In the genomic region with DNA sequence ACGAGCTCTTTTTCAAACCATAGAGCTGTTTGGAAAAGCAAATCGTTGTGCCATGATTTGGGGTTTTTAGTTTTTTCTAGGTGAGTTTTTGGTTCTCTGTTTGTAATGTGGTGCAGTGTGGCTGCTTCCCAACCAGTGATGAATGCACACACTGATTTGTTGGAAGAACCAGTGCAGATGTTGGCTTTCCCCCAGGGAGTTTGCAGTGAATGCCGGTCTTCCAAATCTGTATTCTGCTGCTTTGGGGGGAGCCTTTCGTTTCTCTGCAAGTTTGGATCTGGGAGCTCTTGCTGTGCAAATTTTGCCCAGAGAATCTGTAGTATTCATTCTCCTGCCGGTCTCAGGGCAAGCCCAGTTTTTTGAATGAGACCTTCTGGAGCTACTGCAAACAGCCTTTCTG, we compare ENCODE assay signal across 9 cellular contexts. TPM values are rescaled to one million over a fixed set of nuclear protein-coding genes. Genes with fewer than 3 reads are reported as not detected.
A peak's percentile ranks its signal among the peaks of the same experiment; 100 is the strongest.
DNase-seq lines count a peak whose midpoint lies in the region; ATAC-seq and TF ChIP-seq lines count a peak whose summit lies in the region.
"Had no signal": no experiment of that assay in that cellular context is flagged by ENCODE, and none has a peak within 500 bp of the region (broad histone marks: within the 10 kb centered on the region; RNA-seq: fewer than 3 reads in every experiment).

No MANE protein-coding gene starts in this region.

- peak overlapping the region; percentile 87 for H3K4me3 ChIP-seq in CD4-positive, CD25-positive, alpha-beta regulatory T cell (ENCODE audit: low read depth, low read length)
- peak overlapping the region; percentile 47 for H3K4me3 ChIP-seq in Karpas-422 (ENCODE audit: low read length)
- H3K4me3 ChIP-seq in duodenal mucosa (ENCODE audit: low read depth in 1 of 2, low read length in 2 of 2) = peak overlapping the region; percentile 16 to 55
- H3K4me3 ChIP-seq: upper lobe of left lung had no signal

- H3K27me3 ChIP-seq in CD4-positive, CD25-positive, alpha-beta regulatory T cell (ENCODE audit: control insufficient read depth, insufficient read depth, low read length) = no peaks in the 10 kb centered on the region
- H3K27me3 ChIP-seq in Karpas-422 (ENCODE audit: low read length) (no peaks in the 10 kb centered on the region), duodenal mucosa (ENCODE audit: control insufficient read depth in 1 of 2, insufficient read depth in 2 of 2, low read length in 2 of 2) (no peaks in the 10 kb centered on the region)
- H3K27me3 ChIP-seq: upper lobe of left lung had no signal

- peaks cover 78 to 92% (median 85%) of the 10 kb centered on the region in 4 donors for H3K4me1 Mint-ChIP-seq in CD4-positive, CD25-positive, alpha-beta regulatory T cell
- H3K4me1 Mint-ChIP-seq in natural killer cell treated with Interleukin-12 subunit alpha and Interleukin-12 subunit beta and Interleukin-15 and Interleukin-18, amount 100 ng/mL, for 72 hours (ENCODE audit: low read depth in 2 of 2) = peaks cover 76 to 86% of the 10 kb centered on the region in 2 donors

- H3K9me3 Mint-ChIP-seq in CD4-positive, CD25-positive, alpha-beta regulatory T cell = no peaks in the 10 kb centered on the region
- H3K9me3 Mint-ChIP-seq in natural killer cell treated with Interleukin-12 subunit alpha and Interleukin-12 subunit beta and Interleukin-15 and Interleukin-18, amount 100 ng/mL, for 72 hours = no peaks in the 10 kb centered on the region

- H3K36me3 Mint-ChIP-seq in CD4-positive, CD25-positive, alpha-beta regulatory T cell = peaks cover 7% of the 10 kb centered on the region
- no peaks in the 10 kb centered on the region for H3K36me3 Mint-ChIP-seq in natural killer cell treated with Interleukin-12 subunit alpha and Interleukin-12 subunit beta and Interleukin-15 and Interleukin-18, amount 100 ng/mL, for 72 hours

- peak overlapping the region in 2 of 3 donors; percentile 24 to 78 for H3K27ac Mint-ChIP-seq in CD4-positive, CD25-positive, alpha-beta regulatory T cell
- H3K27ac Mint-ChIP-seq in natural killer cell treated with Interleukin-12 subunit alpha and Interleukin-12 subunit beta and Interleukin-15 and Interleukin-18, amount 100 ng/mL, for 72 hours = peak overlapping the region; percentile 83

- peak overlapping the region; percentile 25 for H3K27ac ChIP-seq in CD4-positive, CD25-positive, alpha-beta regulatory T cell (ENCODE audit: insufficient read depth, low read length, poor library complexity, severe bottlenecking)
- H3K27ac ChIP-seq in Karpas-422 (ENCODE audit: low read length) (peak overlapping the region; percentile 89), duodenal mucosa (ENCODE audit: low read depth, low read length) (no peak overlapping the region)
- H3K27ac ChIP-seq: upper lobe of left lung had no signal

- TF ChIP-seq CTCF in GM20000 (IDR thresholded peaks at IDR 0.05; ENCODE audit: extremely low read depth, missing control alignments) = no peak

- H3K4me3 Mint-ChIP-seq in CD4-positive, CD25-positive, alpha-beta regulatory T cell = peak overlapping the region; percentile 57 to 92 (median 82)
- H3K4me3 Mint-ChIP-seq in natural killer cell treated with Interleukin-12 subunit alpha and Interleukin-12 subunit beta and Interleukin-15 and Interleukin-18, amount 100 ng/mL, for 72 hours = peak overlapping the region; percentile 47

- H3K9me3 ChIP-seq in CD4-positive, CD25-positive, alpha-beta regulatory T cell (ENCODE audit: control insufficient read depth in 2 of 2, low read length in 2 of 2) = no peaks in the 10 kb centered on the region
- H3K9me3 ChIP-seq in Karpas-422 (ENCODE audit: low read length) (no peaks in the 10 kb centered on the region), duodenal mucosa (ENCODE audit: control insufficient read depth in 1 of 2, low read length in 2 of 2) (no peaks in the 10 kb centered on the region)
- H3K9me3 ChIP-seq: upper lobe of left lung had no signal

- no peaks in the 10 kb centered on the region for H3K27me3 Mint-ChIP-seq in CD4-positive, CD25-positive, alpha-beta regulatory T cell
- H3K27me3 Mint-ChIP-seq in natural killer cell treated with Interleukin-12 subunit alpha and Interleukin-12 subunit beta and Interleukin-15 and Interleukin-18, amount 100 ng/mL, for 72 hours = no peaks in the 10 kb centered on the region

- no peak overlapping the region for H2AFZ ChIP-seq in Karpas-422 (ENCODE audit: low read length)

- peaks cover 97% of the 10 kb centered on the region for H3K4me1 ChIP-seq in CD4-positive, CD25-positive, alpha-beta regulatory T cell (ENCODE audit: control insufficient read depth, insufficient read depth, low read length, poor library complexity, severe bottlenecking)
- H3K4me1 ChIP-seq in Karpas-422 (ENCODE audit: low read length) = peaks cover 81% of the 10 kb centered on the region
- peaks cover 59 to 68% of the 10 kb centered on the region in 2 donors for H3K4me1 ChIP-seq in duodenal mucosa (ENCODE audit: control insufficient read depth in 1 of 2, insufficient read depth in 2 of 2, low read length in 2 of 2)

- peak overlapping the region; percentile 58 for H3K9ac ChIP-seq in Karpas-422 (ENCODE audit: low read length)
- peak overlapping the region; percentile 26 to 46 for H3K9ac ChIP-seq in duodenal mucosa (ENCODE audit: low read depth in 1 of 2, low read length in 2 of 2)

- DNase-seq in CD4-positive, CD25-positive, alpha-beta regulatory T cell = no peak
- DNase-seq in Karpas-422 (no peak), GM20000 (ENCODE audit: low spot score) (no peak)
- no peak for DNase-seq in natural killer cell treated with Interleukin-12 subunit alpha and Interleukin-12 subunit beta and Interleukin-15 and Interleukin-18, amount 100 ng/mL, for 72 hours (ENCODE audit: low spot score)
- DNase-seq in stimulated activated CD4-positive, alpha-beta T cell treated with anti-CD3 and anti-CD28 coated beads, Interleukin-4, amount 100 ng/mL, for 1 hour = no peak
- DNase-seq: upper lobe of left lung had no signal

- peaks cover 4% of the 10 kb centered on the region for H3K36me3 ChIP-seq in CD4-positive, CD25-positive, alpha-beta regulatory T cell (ENCODE audit: control insufficient read depth, insufficient read depth, low read length)
- H3K36me3 ChIP-seq in Karpas-422 (ENCODE audit: insufficient read depth, low read length) = no peaks in the 10 kb centered on the region
- no peaks in the 10 kb centered on the region for H3K36me3 ChIP-seq in duodenal mucosa (ENCODE audit: control insufficient read depth in 1 of 2, insufficient read depth in 2 of 2, low read length in 2 of 2)
- H3K36me3 ChIP-seq: upper lobe of left lung had no signal

- peaks cover 99% of the 10 kb centered on the region for H3K79me2 ChIP-seq in Karpas-422 (ENCODE audit: low read length)

- H4K20me1 ChIP-seq in Karpas-422 (ENCODE audit: insufficient read depth, low read depth, low read length) = no peaks in the 10 kb centered on the region

- H3K9me2 ChIP-seq in Karpas-422 (replicated peaks; ENCODE audit: insufficient read depth, low read length) = no peaks in the 10 kb centered on the region

- no peak for ATAC-seq in CD4-positive, CD25-positive, alpha-beta regulatory T cell (ENCODE audit: low read depth in 2 of 2)
- no peak for ATAC-seq in natural killer cell treated with Interleukin-12 subunit alpha and Interleukin-12 subunit beta and Interleukin-15 and Interleukin-18, amount 100 ng/mL, for 72 hours
- ATAC-seq in GM18511 (IDR thresholded peaks at IDR 0.05; ENCODE audit: unreplicated experiment) = no peak
- no peak for ATAC-seq in GM21786 (IDR thresholded peaks at IDR 0.05; ENCODE audit: unreplicated experiment)

- H3K4me2 ChIP-seq in Karpas-422 (ENCODE audit: low read depth, low read length, poor library complexity, severe bottlenecking) = peak overlapping the region; percentile 82

RNA-seq across cellular contexts. Expression of gene HECA, which starts 14.5 kb away (rescaled TPM):
- total RNA-seq in CD4-positive, CD25-positive, alpha-beta regulatory T cell = 165 TPM
- 1 to 10 TPM; 5.2 to 7.9 (median 6.3) TPM for polyA plus RNA-seq in CD4-positive, CD25-positive, alpha-beta regulatory T cell
- 68.8 and 90.8 TPM in 2 replicates for total RNA-seq in Karpas-422 (2014; rRNA removed; shearing (Covaris generic); ENCODE audit: low replicate concordance)
- 10 to 100 TPM; 30.3 to 34.5 TPM for total RNA-seq in natural killer cell treated with Interleukin-12 subunit alpha and Interleukin-12 subunit beta and Interleukin-15 and Interleukin-18, amount 100 ng/mL, for 72 hours

Comparison
In these comparisons a context has a peak if more than half of its experiments do, and no peak if none do; other contexts are left out.
1. H3K4me3 ChIP-seq: peak in every context shown above with its lines; median percentile 87 in CD4-positive, CD25-positive, alpha-beta regulatory T cell; 47 in Karpas-422; 36 in duodenal mucosa.